Comparison of ENCODE assay signal across 8 cellular contexts in the genomic region with DNA sequence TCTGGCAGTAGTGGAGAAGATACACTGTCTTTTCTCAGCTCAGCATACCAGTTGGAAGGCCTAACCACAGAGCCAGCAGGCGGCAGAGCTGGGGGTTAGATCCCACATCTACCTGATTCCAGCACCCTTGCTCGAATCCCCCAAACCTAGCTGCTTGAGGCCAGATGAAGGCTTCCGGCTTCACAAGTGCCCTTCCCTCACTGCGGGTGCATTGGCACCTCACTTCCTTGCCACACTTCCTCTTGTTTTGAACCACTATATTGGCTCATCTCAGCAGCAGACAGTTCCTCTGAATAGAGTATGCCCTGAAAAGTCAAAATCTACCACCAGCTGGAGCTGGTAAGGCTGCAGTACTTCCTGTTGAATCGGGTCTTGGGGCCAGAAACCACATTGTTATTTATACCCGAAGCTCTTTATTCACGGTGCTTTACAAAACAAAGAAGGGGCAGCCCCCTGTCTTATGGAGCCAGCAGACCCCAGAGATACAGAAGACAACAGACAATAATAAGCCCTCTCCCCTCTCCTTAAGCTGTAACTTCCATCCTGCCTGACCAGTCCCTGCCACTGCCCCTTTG.
DNase-seq lines count a peak whose midpoint lies in the region; ATAC-seq and TF ChIP-seq lines count a peak whose summit lies in the region.

No MANE protein-coding gene starts in this region.

- no peak for TF ChIP-seq POLR2A in esophagus muscularis mucosa (IDR thresholded peaks at IDR 0.05; ENCODE audit: low read depth)

- TF ChIP-seq CTCF in SK-N-SH (IDR thresholded peaks at IDR 0.05) (no peak), esophagus muscularis mucosa (IDR thresholded peaks at IDR 0.05) (no peak)

- DNase-seq in SK-N-SH, result peak; percentile 18
- DNase-seq in activated CD4-positive, alpha-beta T cell treated with anti-CD3 and anti-CD28 coated beads, Interleukin-2, amount 50 U/mL, for 1 hour, result peak; percentile 62
- peak; percentile 92 for DNase-seq in esophagus muscularis mucosa (ENCODE audit: extremely low spot score)
- DNase-seq in stimulated activated CD4-positive, alpha-beta T cell treated with anti-CD3 and anti-CD28 coated beads, Interleukin-15, amount 100 ng/mL, for 1 hour (ENCODE audit: low read depth in 1 of 2, low spot score in 1 of 2), result peak; percentile 27 to 44
- no peak for DNase-seq in NCI-H69 (lab: John Stamatoyannopoulos, UW)
- DNase-seq in cerebellar cortex (ENCODE audit: low spot score), result no peak

- H3K9me2 ChIP-seq in SK-N-SH, result no peaks in the 10 kb centered on the region

- TF ChIP-seq RAD21 in SK-N-SH (IDR thresholded peaks at IDR 0.05; ENCODE audit: low read length), result no peak

- H3K36me3 ChIP-seq in SK-N-SH (replicated peaks in 1 of 2; ENCODE audit: control insufficient read depth in 1 of 2, insufficient read depth in 2 of 2, low read length in 1 of 2), result no peaks in the 10 kb centered on the region
- no peaks in the 10 kb centered on the region for H3K36me3 ChIP-seq in esophagus muscularis mucosa

- no peak overlapping the region for H2AFZ ChIP-seq in SK-N-SH (ENCODE audit: low read depth)

- ATAC-seq in SK-N-SH treated with all-trans-retinoic acid at 6 μM for 48 hours, result no peak
- peak; percentile 68 for ATAC-seq in HG03571 (IDR thresholded peaks at IDR 0.05; ENCODE audit: unreplicated experiment)

- no peak overlapping the region for H3K9ac ChIP-seq in SK-N-SH

- no peaks in the 10 kb centered on the region for H3K9me3 ChIP-seq in SK-N-SH
- no peaks in the 10 kb centered on the region for H3K9me3 ChIP-seq in esophagus muscularis mucosa

- H3K27me3 ChIP-seq in SK-N-SH (ENCODE audit: insufficient read depth) (no peaks in the 10 kb centered on the region), esophagus muscularis mucosa (no peaks in the 10 kb centered on the region)

- H3K79me2 ChIP-seq in SK-N-SH (ENCODE audit: insufficient read depth), result no peaks in the 10 kb centered on the region

- H3K27ac ChIP-seq in SK-N-SH (ENCODE audit: low read depth in 2 of 2, low read length in 1 of 2), result no peak overlapping the region
- H3K27ac ChIP-seq in esophagus muscularis mucosa (replicated peaks in 1 of 4), result peak overlapping the region in 2 of 4 donors; percentile 33 to 40

- CTCF ChIA-PET in SK-N-SH (lab: Yijun Ruan, JAX), result interaction anchor here (1.2 kb wide), 1 partner anchor 9 kb away, joined by 3 read pairs; no protein-coding TSS in a partner anchor

- 64% methylated on average over 5 of the region's 7 CpGs for WGBS in SK-N-SH (ENCODE audit: low lambda C conversion rate)
- WGBS in esophagus muscularis mucosa, result 74% methylated on average over 7 of the region's 7 CpGs

- no peak overlapping the region for H3K4me2 ChIP-seq in SK-N-SH

- H3F3A ChIP-seq in SK-N-SH (replicated peaks; ENCODE audit: insufficient read depth), result no peaks in the 10 kb centered on the region

- no peaks in the 10 kb centered on the region for H4K20me1 ChIP-seq in SK-N-SH (ENCODE audit: insufficient read depth)

- TF ChIP-seq EP300 in SK-N-SH (IDR thresholded peaks at IDR 0.05; ENCODE audit: borderline replicate concordance in 1 of 2, low read depth in 1 of 2, low read length in 1 of 2), result no peak
- no peak for TF ChIP-seq EP300 in esophagus muscularis mucosa (IDR thresholded peaks at IDR 0.05)

- H3K4me3 ChIP-seq in SK-N-SH (ENCODE audit: low read depth in 2 of 2, low read length in 1 of 2), result no peak overlapping the region
- H3K4me3 ChIP-seq in esophagus muscularis mucosa, result no peak overlapping the region

- intact Hi-C loops in esophagus muscularis mucosa (cut with DNase I), result no loop called here

- H3K4me1 ChIP-seq in SK-N-SH (ENCODE audit: control insufficient read depth in 1 of 2, insufficient read depth in 2 of 2, low read depth in 1 of 2, low read length in 1 of 2) (peaks cover 0 to 13% of the 10 kb centered on the region in 2 experiments; a peak in 1 of 4 replicates), esophagus muscularis mucosa (peaks cover 0 to 7% (median 3%) of the 10 kb centered on the region in 4 donors)

- POLR2A ChIA-PET in SK-N-SH (lab: Yijun Ruan, JAX), result no interaction called here

TF ChIP-seq in SK-N-SH, 30 proteins besides CTCF, POLR2A, EP300 and RAD21 (continues in another document):
- TF ChIP-seq, protein P1, sequence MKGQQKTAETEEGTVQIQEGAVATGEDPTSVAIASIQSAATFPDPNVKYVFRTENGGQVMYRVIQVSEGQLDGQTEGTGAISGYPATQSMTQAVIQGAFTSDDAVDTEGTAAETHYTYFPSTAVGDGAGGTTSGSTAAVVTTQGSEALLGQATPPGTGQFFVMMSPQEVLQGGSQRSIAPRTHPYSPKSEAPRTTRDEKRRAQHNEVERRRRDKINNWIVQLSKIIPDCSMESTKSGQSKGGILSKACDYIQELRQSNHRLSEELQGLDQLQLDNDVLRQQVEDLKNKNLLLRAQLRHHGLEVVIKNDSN (IDR thresholded peaks at IDR 0.05; ENCODE audit: borderline replicate concordance, low read depth), result no peak
- TF ChIP-seq RFX5 (IDR thresholded peaks at IDR 0.05; ENCODE audit: low read length) (no peak), RXRA (IDR thresholded peaks at IDR 0.05; ENCODE audit: borderline replicate concordance, low read depth) (no peak), SIN3A (IDR thresholded peaks at IDR 0.05; ENCODE audit: borderline replicate concordance, low read depth, low read length) (no peak), EZH2phosphoT487 (IDR thresholded peaks at IDR 0.05; ENCODE audit: borderline replicate concordance, low read depth) (no peak)
- TF ChIP-seq, protein P2, sequence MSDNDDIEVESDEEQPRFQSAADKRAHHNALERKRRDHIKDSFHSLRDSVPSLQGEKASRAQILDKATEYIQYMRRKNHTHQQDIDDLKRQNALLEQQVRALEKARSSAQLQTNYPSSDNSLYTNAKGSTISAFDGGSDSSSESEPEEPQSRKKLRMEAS (IDR thresholded peaks at IDR 0.05; ENCODE audit: low read depth), result no peak

TF ChIP-seq in SK-N-SH treated with all-trans-retinoic acid at 6 μM for 48 hours, 23 proteins besides CTCF, POLR2A, EP300 and RAD21 (continues in another document):
- TF ChIP-seq RARB (CRISPR knock-in tag; IDR thresholded peaks at IDR 0.05), result no peak
- no peak for TF ChIP-seq PPARA (CRISPR knock-in tag; IDR thresholded peaks at IDR 0.05; ENCODE audit: borderline replicate concordance)
- TF ChIP-seq ZFP3 (CRISPR knock-in tag; IDR thresholded peaks at IDR 0.05), result no peak
- TF ChIP-seq CSDC2 (CRISPR knock-in tag; IDR thresholded peaks at IDR 0.05), result no peak
- TF ChIP-seq GLIS3 (CRISPR knock-in tag; IDR thresholded peaks at IDR 0.05), result no peak
- no peak for TF ChIP-seq BACH2 (CRISPR knock-in tag; IDR thresholded peaks at IDR 0.05; ENCODE audit: borderline replicate concordance)
- TF ChIP-seq ARNTL (CRISPR knock-in tag; IDR thresholded peaks at IDR 0.05; ENCODE audit: borderline replicate concordance, low read depth), result no peak
- TF ChIP-seq ISL1 (CRISPR knock-in tag; IDR thresholded peaks at IDR 0.05), result no peak
- TF ChIP-seq, protein P3, sequence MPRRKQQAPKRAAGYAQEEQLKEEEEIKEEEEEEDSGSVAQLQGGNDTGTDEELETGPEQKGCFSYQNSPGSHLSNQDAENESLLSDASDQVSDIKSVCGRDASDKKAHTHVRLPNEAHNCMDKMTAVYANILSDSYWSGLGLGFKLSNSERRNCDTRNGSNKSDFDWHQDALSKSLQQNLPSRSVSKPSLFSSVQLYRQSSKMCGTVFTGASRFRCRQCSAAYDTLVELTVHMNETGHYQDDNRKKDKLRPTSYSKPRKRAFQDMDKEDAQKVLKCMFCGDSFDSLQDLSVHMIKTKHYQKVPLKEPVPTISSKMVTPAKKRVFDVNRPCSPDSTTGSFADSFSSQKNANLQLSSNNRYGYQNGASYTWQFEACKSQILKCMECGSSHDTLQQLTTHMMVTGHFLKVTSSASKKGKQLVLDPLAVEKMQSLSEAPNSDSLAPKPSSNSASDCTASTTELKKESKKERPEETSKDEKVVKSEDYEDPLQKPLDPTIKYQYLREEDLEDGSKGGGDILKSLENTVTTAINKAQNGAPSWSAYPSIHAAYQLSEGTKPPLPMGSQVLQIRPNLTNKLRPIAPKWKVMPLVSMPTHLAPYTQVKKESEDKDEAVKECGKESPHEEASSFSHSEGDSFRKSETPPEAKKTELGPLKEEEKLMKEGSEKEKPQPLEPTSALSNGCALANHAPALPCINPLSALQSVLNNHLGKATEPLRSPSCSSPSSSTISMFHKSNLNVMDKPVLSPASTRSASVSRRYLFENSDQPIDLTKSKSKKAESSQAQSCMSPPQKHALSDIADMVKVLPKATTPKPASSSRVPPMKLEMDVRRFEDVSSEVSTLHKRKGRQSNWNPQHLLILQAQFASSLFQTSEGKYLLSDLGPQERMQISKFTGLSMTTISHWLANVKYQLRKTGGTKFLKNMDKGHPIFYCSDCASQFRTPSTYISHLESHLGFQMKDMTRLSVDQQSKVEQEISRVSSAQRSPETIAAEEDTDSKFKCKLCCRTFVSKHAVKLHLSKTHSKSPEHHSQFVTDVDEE (CRISPR knock-in tag; IDR thresholded peaks at IDR 0.05), result no peak
- TF ChIP-seq, protein P4, sequence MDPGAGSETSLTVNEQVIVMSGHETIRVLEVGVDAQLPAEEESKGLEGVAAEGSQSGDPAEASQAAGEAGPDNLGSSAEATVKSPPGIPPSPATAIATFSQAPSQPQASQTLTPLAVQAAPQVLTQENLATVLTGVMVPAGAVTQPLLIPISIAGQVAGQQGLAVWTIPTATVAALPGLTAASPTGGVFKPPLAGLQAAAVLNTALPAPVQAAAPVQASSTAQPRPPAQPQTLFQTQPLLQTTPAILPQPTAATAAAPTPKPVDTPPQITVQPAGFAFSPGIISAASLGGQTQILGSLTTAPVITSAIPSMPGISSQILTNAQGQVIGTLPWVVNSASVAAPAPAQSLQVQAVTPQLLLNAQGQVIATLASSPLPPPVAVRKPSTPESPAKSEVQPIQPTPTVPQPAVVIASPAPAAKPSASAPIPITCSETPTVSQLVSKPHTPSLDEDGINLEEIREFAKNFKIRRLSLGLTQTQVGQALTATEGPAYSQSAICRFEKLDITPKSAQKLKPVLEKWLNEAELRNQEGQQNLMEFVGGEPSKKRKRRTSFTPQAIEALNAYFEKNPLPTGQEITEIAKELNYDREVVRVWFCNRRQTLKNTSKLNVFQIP (CRISPR knock-in tag; IDR thresholded peaks at IDR 0.05; ENCODE audit: borderline replicate concordance, low read depth), result no peak
- no peak for TF ChIP-seq TOX (CRISPR knock-in tag; IDR thresholded peaks at IDR 0.05; ENCODE audit: borderline replicate concordance)

Comparison
In these comparisons a context has a peak if more than half of its experiments do, and no peak if none do; other contexts are left out.
1. DNase-seq: peak in SK-N-SH (single experiment), activated CD4-positive, alpha-beta T cell treated with anti-CD3 and anti-CD28 coated beads, Interleukin-2, amount 50 U/mL, for 1 hour (single experiment), esophagus muscularis mucosa (single experiment) and stimulated activated CD4-positive, alpha-beta T cell treated with anti-CD3 and anti-CD28 coated beads, Interleukin-15, amount 100 ng/mL, for 1 hour (2 of 2); none in NCI-H69 (single experiment) and cerebellar cortex (single experiment).